Comparison of ENCODE assay signal across 8 cellular contexts in the genomic region with DNA sequence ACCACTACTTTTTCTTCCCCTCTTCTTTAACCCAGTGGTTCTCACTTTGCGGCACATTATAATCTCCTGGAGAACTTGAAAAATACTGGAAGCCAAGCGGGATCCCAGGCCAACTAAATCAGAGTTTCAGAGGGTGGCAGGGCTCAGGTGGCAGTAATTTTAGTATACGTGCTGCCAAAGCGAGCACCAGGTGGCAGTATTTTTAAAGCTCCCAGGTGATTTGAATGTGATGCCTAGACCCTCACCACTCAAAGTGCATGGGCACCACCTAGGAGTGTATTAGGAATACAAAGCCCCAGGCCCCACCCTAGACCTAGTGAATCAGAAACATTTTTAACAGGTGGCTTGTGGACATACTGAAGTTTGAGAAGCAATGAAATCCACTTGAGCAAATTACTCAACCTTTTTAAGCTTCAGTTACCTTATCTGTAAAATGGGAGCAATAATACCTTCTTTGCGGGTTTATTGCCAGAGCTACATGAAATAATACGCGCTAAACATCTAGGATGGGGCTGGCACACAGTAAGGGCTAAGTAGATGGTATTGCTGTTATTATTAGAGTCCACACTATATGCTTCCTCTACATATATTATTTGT. TPM values are rescaled to one million over a fixed set of nuclear protein-coding genes. Genes with fewer than 3 reads are reported as not detected.
DNase-seq lines count a peak whose midpoint lies in the region; ATAC-seq and TF ChIP-seq lines count a peak whose summit lies in the region.

No MANE protein-coding gene starts in this region.

- TF ChIP-seq CTCF in PC-9 (conservative IDR thresholded peaks at IDR 0.05) (peak; percentile 68), fibroblast of mammary gland (conservative IDR thresholded peaks at IDR 0.05; ENCODE audit: control insufficient read depth, insufficient read depth, low read depth, low read length) (peak; percentile 33)

- BruUV-seq in PC-9 (replicated peaks; lab: Mats Ljungman, UMichigan) = no TSS peak

- peaks cover 0 to 4% of the 10 kb centered on the region in 2 donors for H3K27me3 Mint-ChIP-seq in CD4-positive, alpha-beta memory T cell

- no peak overlapping the region for H3K4me2 ChIP-seq in PC-9

- no peaks in the 10 kb centered on the region for H3F3A ChIP-seq in PC-9 (ENCODE audit: insufficient read depth, low read depth)

- H3K79me2 ChIP-seq in PC-9 (ENCODE audit: low read depth) = no peaks in the 10 kb centered on the region

- H4K20me1 ChIP-seq in PC-9 (ENCODE audit: insufficient read depth) = no peaks in the 10 kb centered on the region

- no peaks in the 10 kb centered on the region for H3K27me3 ChIP-seq in CD4-positive, alpha-beta memory T cell (ENCODE audit: insufficient read depth, low read length)
- H3K27me3 ChIP-seq in H7 (ENCODE audit: control insufficient read depth, insufficient read depth, low read length) (no peaks in the 10 kb centered on the region), PC-9 (ENCODE audit: insufficient read depth, low read depth) (no peaks in the 10 kb centered on the region)

- peak in 4 of 5 donors; percentile 6 to 13 (median 7) for DNase-seq in CD4-positive, alpha-beta memory T cell
- peak; percentile 62 for DNase-seq in H7
- DNase-seq in PC-9 = peak in 1 of 2 experiments; percentile 15
- no peak for DNase-seq in fibroblast of mammary gland (ENCODE audit: low read depth)
- DNase-seq in stimulated activated CD4-positive, alpha-beta T cell treated with anti-CD3 and anti-CD28 coated beads, Interleukin-4, amount 100 ng/mL, for 24 hours = no peak
- DNase-seq in C1 segment of cervical spinal cord (lab: John Stamatoyannopoulos, UW) = no peak

- H3K27ac Mint-ChIP-seq in CD4-positive, alpha-beta memory T cell = no peak overlapping the region

- ATAC-seq in HG02610 (IDR thresholded peaks at IDR 0.05; ENCODE audit: unreplicated experiment) = no peak
- no peak for ATAC-seq in HG03139 (IDR thresholded peaks at IDR 0.05; ENCODE audit: unreplicated experiment)

- H3K36me3 Mint-ChIP-seq in CD4-positive, alpha-beta memory T cell = no peaks in the 10 kb centered on the region

- no peak overlapping the region for H3K27ac ChIP-seq in CD4-positive, alpha-beta memory T cell (ENCODE audit: low read depth, low read length)
- no peak overlapping the region for H3K27ac ChIP-seq in PC-9

- POLR2A ChIA-PET in CD4-positive, alpha-beta memory T cell (lab: Charles Lee; ENCODE audit: partially characterized antibody) = no interaction called here
- POLR2A ChIA-PET in PC-9 (lab: Charles Lee; ENCODE audit: unreplicated experiment) = no interaction called here

- no peaks in the 10 kb centered on the region for H3K9me2 ChIP-seq in PC-9 (ENCODE audit: insufficient read depth)

- H3K36me3 ChIP-seq in CD4-positive, alpha-beta memory T cell (ENCODE audit: insufficient read depth, low read length) = no peaks in the 10 kb centered on the region
- H3K36me3 ChIP-seq in H7 (replicated peaks; ENCODE audit: control insufficient read depth, insufficient read depth, low read length) (peaks cover 2% of the 10 kb centered on the region), PC-9 (ENCODE audit: low read depth) (no peaks in the 10 kb centered on the region)

- no peaks in the 10 kb centered on the region for H3K9me3 ChIP-seq in CD4-positive, alpha-beta memory T cell (ENCODE audit: control insufficient read depth in 1 of 2, low read length in 2 of 2)
- no peaks in the 10 kb centered on the region for H3K9me3 ChIP-seq in PC-9 (ENCODE audit: insufficient read depth, low read depth)

- no peak overlapping the region for H3K4me3 Mint-ChIP-seq in CD4-positive, alpha-beta memory T cell

- H3K4me3 ChIP-seq in CD4-positive, alpha-beta memory T cell (ENCODE audit: low read length in 2 of 2) = no peak overlapping the region
- no peak overlapping the region for H3K4me3 ChIP-seq in H7 (ENCODE audit: insufficient read depth, low read depth, low read length)
- H3K4me3 ChIP-seq in PC-9 = no peak overlapping the region
- H3K4me3 ChIP-seq in fibroblast of mammary gland (ENCODE audit: control insufficient read depth, low read depth, low read length) = no peak overlapping the region

- H3K9me3 Mint-ChIP-seq in CD4-positive, alpha-beta memory T cell = no peaks in the 10 kb centered on the region

- no peaks in the 10 kb centered on the region for H3K4me1 ChIP-seq in CD4-positive, alpha-beta memory T cell (ENCODE audit: insufficient read depth, low read length)
- no peaks in the 10 kb centered on the region for H3K4me1 ChIP-seq in PC-9 (replicated peaks; ENCODE audit: insufficient read depth)

- CTCF ChIA-PET in CD4-positive, alpha-beta memory T cell (lab: Charles Lee; ENCODE audit: partially characterized antibody) = interaction anchor here (0.8 to 4.1 kb wide), 3 partner anchors 179 to 325 kb away, joined by 4 to 12 read pairs (median 6); no protein-coding TSS in a partner anchor
- CTCF ChIA-PET in PC-9 (lab: Charles Lee) = interaction anchor here (1.0 kb wide), 1 partner anchor 125 kb away, joined by 6 read pairs; a partner anchor contains a TSS

- intact Hi-C loops in CD4-positive, alpha-beta memory T cell (cut with micrococcal nuclease) = loop anchor here (1.0 kb wide), 2 partner anchors 312 to 327 kb away; no protein-coding TSS in a partner anchor
- intact Hi-C loops in PC-9 (cut with micrococcal nuclease; ENCODE audit: unreplicated experiment) = loop anchor here (5.0 kb wide), 1 partner anchor 175 kb away; no protein-coding TSS in a partner anchor

- no peak overlapping the region for H2AFZ ChIP-seq in PC-9

- no peaks in the 10 kb centered on the region for H3K4me1 Mint-ChIP-seq in CD4-positive, alpha-beta memory T cell

RNA-seq across cellular contexts. Expression of a gene that starts 8.3 kb away (rescaled TPM):
- under 1 TPM; 0.73 to 0.89 TPM for total RNA-seq in CD4-positive, alpha-beta memory T cell
- polyA plus RNA-seq in CD4-positive, alpha-beta memory T cell = under 1 TPM; 0.24 to 0.26 TPM
- 3.5 and 5.4 TPM in 2 replicates for total RNA-seq in H7 (2014; rRNA removed; shearing (Covaris generic))
- total RNA-seq in PC-9 (2021) = 8.8 and 17.3 TPM in 2 replicates

Comparison
In these comparisons a context has a peak if more than half of its experiments do, and no peak if none do; other contexts are left out.
1. DNase-seq: peak in CD4-positive, alpha-beta memory T cell (4 of 5) and H7 (single experiment); none in fibroblast of mammary gland (single experiment), stimulated activated CD4-positive, alpha-beta T cell treated with anti-CD3 and anti-CD28 coated beads, Interleukin-4, amount 100 ng/mL, for 24 hours (single experiment) and C1 segment of cervical spinal cord (0 of 14).